Comparison of ENCODE assay signal across 15 cellular contexts in genomic region chr17:80601146-80601545, GRCh38. TPM values are rescaled to one million over a fixed set of nuclear protein-coding genes. Genes with fewer than 3 reads are reported as not detected.
A peak's percentile ranks its signal among the peaks of the same experiment; 100 is the strongest.
DNase-seq lines count a peak whose midpoint lies in the region; ATAC-seq and TF ChIP-seq lines count a peak whose summit lies in the region.
"Had no signal": no experiment of that assay in that cellular context is flagged by ENCODE, and none has a peak within 500 bp of the region (broad histone marks: within the 10 kb centered on the region; RNA-seq: fewer than 3 reads in every experiment).

No MANE protein-coding gene starts in this region.

- H3K4me3 Mint-ChIP-seq in activated naive CD8-positive, alpha-beta T cell treated with anti-CD3 and anti-CD28 coated beads, Interleukin-2, amount 10 ng/mL, durations not matched to agents 7 days and 5 days, result no peak overlapping the region
- H3K4me3 Mint-ChIP-seq in activated naive CD8-positive, alpha-beta T cell treated with anti-CD3 and anti-CD28 coated beads for 36 hours, result no peak overlapping the region
- H3K4me3 Mint-ChIP-seq in glutamatergic neuron (ENCODE audit: unreplicated experiment), result no peak overlapping the region
- H3K4me3 Mint-ChIP-seq in osteocyte (ENCODE audit: unreplicated experiment), result no peak overlapping the region
- H3K4me3 Mint-ChIP-seq: CD14-positive monocyte, H9 had no signal

- no peak overlapping the region for H4K8ac ChIP-seq in neuronal stem cell (ENCODE audit: low read depth, low read length)

- H3K4me2 ChIP-seq in hepatocyte (no peak overlapping the region), neuronal stem cell (ENCODE audit: insufficient read depth, low read length, poor library complexity, severe bottlenecking) (no peak overlapping the region)
- H3K4me2 ChIP-seq: BLaER1 had no signal

- no peak for TF ChIP-seq CTCF in hepatocyte (IDR thresholded peaks at IDR 0.05; ENCODE audit: poor library complexity)
- no peak for TF ChIP-seq CTCF in glutamatergic neuron (IDR thresholded peaks at IDR 0.05; ENCODE audit: partially characterized antibody, unreplicated experiment)
- no peak for TF ChIP-seq CTCF in osteocyte (IDR thresholded peaks at IDR 0.05)

- no peaks in the 10 kb centered on the region for H3K36me3 ChIP-seq in hepatocyte (replicated peaks; ENCODE audit: insufficient read depth, low read depth)
- no peaks in the 10 kb centered on the region for H3K36me3 ChIP-seq in neuronal stem cell (replicated peaks in 1 of 2; ENCODE audit: control insufficient read depth in 2 of 2, insufficient read depth in 2 of 2, low read length in 2 of 2)

- H3K36me3 Mint-ChIP-seq in activated naive CD8-positive, alpha-beta T cell treated with anti-CD3 and anti-CD28 coated beads, Interleukin-2, amount 10 ng/mL, durations not matched to agents 7 days and 5 days, result peaks cover 25% of the 10 kb centered on the region
- peaks cover 36% of the 10 kb centered on the region for H3K36me3 Mint-ChIP-seq in activated naive CD8-positive, alpha-beta T cell treated with anti-CD3 and anti-CD28 coated beads for 36 hours
- H3K36me3 Mint-ChIP-seq in glutamatergic neuron (ENCODE audit: unreplicated experiment) (peaks cover 9% of the 10 kb centered on the region), osteocyte (ENCODE audit: unreplicated experiment) (peaks cover 6% of the 10 kb centered on the region)

- no peak for ATAC-seq in activated naive CD8-positive, alpha-beta T cell treated with anti-CD3 and anti-CD28 coated beads, Interleukin-2, amount 10 ng/mL, durations not matched to agents 7 days and 5 days (ENCODE audit: low read depth)
- ATAC-seq in Right ventricle myocardium superior (ENCODE audit: poor library complexity), result no peak
- ATAC-seq: GM12878 had no signal

- no peak overlapping the region for H3K27ac Mint-ChIP-seq in activated naive CD8-positive, alpha-beta T cell treated with anti-CD3 and anti-CD28 coated beads, Interleukin-2, amount 10 ng/mL, durations not matched to agents 7 days and 5 days
- H3K27ac Mint-ChIP-seq in activated naive CD8-positive, alpha-beta T cell treated with anti-CD3 and anti-CD28 coated beads for 36 hours, result no peak overlapping the region
- no peak overlapping the region for H3K27ac Mint-ChIP-seq in glutamatergic neuron (ENCODE audit: unreplicated experiment)
- no peak overlapping the region for H3K27ac Mint-ChIP-seq in osteocyte (ENCODE audit: unreplicated experiment)
- H3K27ac Mint-ChIP-seq: H9 had no signal

- peak overlapping the region; percentile 21 for H3K23ac ChIP-seq in neuronal stem cell (ENCODE audit: low read depth, low read length, poor library complexity)

- H4K91ac ChIP-seq in neuronal stem cell (ENCODE audit: low read depth, low read length, poor library complexity), result no peak overlapping the region

- no peak overlapping the region for H2BK120ac ChIP-seq in neuronal stem cell (ENCODE audit: low read depth, low read length)

- H3K9me3 Mint-ChIP-seq in activated naive CD8-positive, alpha-beta T cell treated with anti-CD3 and anti-CD28 coated beads, Interleukin-2, amount 10 ng/mL, durations not matched to agents 7 days and 5 days, result no peaks in the 10 kb centered on the region
- peaks cover 3% of the 10 kb centered on the region for H3K9me3 Mint-ChIP-seq in activated naive CD8-positive, alpha-beta T cell treated with anti-CD3 and anti-CD28 coated beads for 36 hours
- H3K9me3 Mint-ChIP-seq in glutamatergic neuron (ENCODE audit: unreplicated experiment), result peaks cover 9% of the 10 kb centered on the region
- H3K9me3 Mint-ChIP-seq in osteocyte (ENCODE audit: unreplicated experiment), result no peaks in the 10 kb centered on the region
- H3K9me3 Mint-ChIP-seq: CD4-positive, alpha-beta memory T cell had no signal

- H3K79me1 ChIP-seq in neuronal stem cell (ENCODE audit: low read depth, low read length), result peaks cover 4% of the 10 kb centered on the region

- H3K14ac ChIP-seq in neuronal stem cell (ENCODE audit: low read length), result no peak overlapping the region

- intact Hi-C loops in Right ventricle myocardium superior (cut with DNase I), result no loop called here

- H2BK15ac ChIP-seq in neuronal stem cell (ENCODE audit: low read length), result no peak overlapping the region

- H3K4ac ChIP-seq in neuronal stem cell (ENCODE audit: low read length), result no peak overlapping the region

- 95% methylated on average over 12 of the region's 12 CpGs for WGBS in hepatocyte (ENCODE audit: low lambda C conversion rate, missing lambda C conversion rate)
- no CpG with 5 or more reads among the region's 12 CpGs for WGBS in neuronal stem cell (ENCODE audit: extremely low coverage in 2 of 2, insufficient read length in 2 of 2, insufficient replicate concordance in 1 of 2), 2 donors

- H4K20me1 ChIP-seq in hepatocyte (ENCODE audit: insufficient read depth, poor library complexity, severe bottlenecking), result no peaks in the 10 kb centered on the region

- H3K27me3 Mint-ChIP-seq in activated naive CD8-positive, alpha-beta T cell treated with anti-CD3 and anti-CD28 coated beads, Interleukin-2, amount 10 ng/mL, durations not matched to agents 7 days and 5 days, result no peaks in the 10 kb centered on the region
- H3K27me3 Mint-ChIP-seq in activated naive CD8-positive, alpha-beta T cell treated with anti-CD3 and anti-CD28 coated beads for 36 hours, result no peaks in the 10 kb centered on the region
- H3K27me3 Mint-ChIP-seq in glutamatergic neuron (ENCODE audit: unreplicated experiment), result peaks cover 6% of the 10 kb centered on the region
- H3K27me3 Mint-ChIP-seq in osteocyte (ENCODE audit: unreplicated experiment), result no peaks in the 10 kb centered on the region
- H3K27me3 Mint-ChIP-seq: CD4-positive, alpha-beta memory T cell had no signal

- no peaks in the 10 kb centered on the region for H3K9me2 ChIP-seq in hepatocyte (replicated peaks; ENCODE audit: insufficient read depth)

- peaks cover 42% of the 10 kb centered on the region for H3K4me1 ChIP-seq in hepatocyte (ENCODE audit: insufficient read depth)
- H3K4me1 ChIP-seq in neuronal stem cell (ENCODE audit: control insufficient read depth in 2 of 2, insufficient read depth in 1 of 2, low read depth in 1 of 2, low read length in 2 of 2), result peaks cover 0 to 7% of the 10 kb centered on the region in 2 donors

- no peak overlapping the region for H2BK12ac ChIP-seq in neuronal stem cell (ENCODE audit: low read length)

- H3K9me3 ChIP-seq in hepatocyte (ENCODE audit: low read depth) (no peaks in the 10 kb centered on the region), neuronal stem cell (replicated peaks in 1 of 2; ENCODE audit: control insufficient read depth in 2 of 2, insufficient read depth in 1 of 2, low read depth in 1 of 2, low read length in 2 of 2) (peaks cover 4 to 15% of the 10 kb centered on the region in 2 donors)

- POLR2A ChIA-PET in activated naive CD8-positive, alpha-beta T cell treated with anti-CD3 and anti-CD28 coated beads, Interleukin-2, amount 10 ng/mL, durations not matched to agents 7 days and 5 days (lab: Charles Lee), result no interaction called here

- H3K27ac ChIP-seq in hepatocyte (peak overlapping the region; percentile 98), neuronal stem cell (replicated peaks; ENCODE audit: low read length) (no peak overlapping the region)
- H3K27ac ChIP-seq: BLaER1 had no signal

- H2AFZ ChIP-seq in hepatocyte, result no peak overlapping the region
- no peak overlapping the region for H2AFZ ChIP-seq in neuronal stem cell (ENCODE audit: low read length)

- peak; percentile 20 for DNase-seq in activated naive CD8-positive, alpha-beta T cell treated with anti-CD3 and anti-CD28 coated beads, Interleukin-2, amount 10 ng/mL, durations not matched to agents 7 days and 5 days
- DNase-seq in activated naive CD8-positive, alpha-beta T cell treated with anti-CD3 and anti-CD28 coated beads for 36 hours, result no peak
- DNase-seq in hepatocyte (ENCODE audit: low spot score), result no peak
- DNase-seq in neuronal stem cell (ENCODE audit: low spot score), result no peak
- no peak for DNase-seq in glutamatergic neuron
- no peak for DNase-seq in osteocyte (ENCODE audit: extremely low spot score, unreplicated experiment)
- DNase-seq in Right ventricle myocardium superior, result no peak
- DNase-seq: 8988T; Calu3; CD4-positive, alpha-beta memory T cell; DMS79 treated with DMSO at 0.1 percent for 48 hours; H9 had no signal

- H3K79me2 ChIP-seq in hepatocyte, result peaks cover 75% of the 10 kb centered on the region

- H3K27me3 ChIP-seq in hepatocyte (no peaks in the 10 kb centered on the region), neuronal stem cell (ENCODE audit: control insufficient read depth in 3 of 3, insufficient read depth in 3 of 3, low read depth in 1 of 3, low read length in 3 of 3) (no peaks in the 10 kb centered on the region)
- H3K27me3 ChIP-seq: BLaER1 had no signal

- H3K18ac ChIP-seq in neuronal stem cell (ENCODE audit: low read length), result peak overlapping the region; percentile 13

- H3K4me3 ChIP-seq in hepatocyte (no peak overlapping the region), neuronal stem cell (ENCODE audit: low read length in 2 of 2) (no peak overlapping the region)
- H3K4me3 ChIP-seq: BLaER1, GM12878 had no signal

- no peak overlapping the region for H2BK5ac ChIP-seq in neuronal stem cell (ENCODE audit: low read length)

- peak overlapping the region; percentile 33 for H3K9ac ChIP-seq in neuronal stem cell (ENCODE audit: low read depth, low read length, poor library complexity)
- H3K9ac ChIP-seq: BLaER1 had no signal

- H2AK5ac ChIP-seq in neuronal stem cell (ENCODE audit: low read depth, low read length), result peak overlapping the region; percentile 28

- H3K4me1 Mint-ChIP-seq in activated naive CD8-positive, alpha-beta T cell treated with anti-CD3 and anti-CD28 coated beads, Interleukin-2, amount 10 ng/mL, durations not matched to agents 7 days and 5 days, result peaks cover 49% of the 10 kb centered on the region
- H3K4me1 Mint-ChIP-seq in activated naive CD8-positive, alpha-beta T cell treated with anti-CD3 and anti-CD28 coated beads for 36 hours, result peaks cover 68% of the 10 kb centered on the region
- peaks cover 28% of the 10 kb centered on the region for H3K4me1 Mint-ChIP-seq in glutamatergic neuron (ENCODE audit: low read depth, unreplicated experiment)
- peaks cover 11% of the 10 kb centered on the region for H3K4me1 Mint-ChIP-seq in osteocyte (ENCODE audit: unreplicated experiment)

RNA-seq across cellular contexts. Expression of gene RPTOR, which starts 56.5 kb away (rescaled TPM):
- total RNA-seq in activated naive CD8-positive, alpha-beta T cell treated with anti-CD3 and anti-CD28 coated beads, Interleukin-2, amount 10 ng/mL, durations not matched to agents 7 days and 5 days, result 10 to 100 TPM; 43.2 to 43.8 TPM
- 10 to 100 TPM; 43.6 to 47.2 TPM for total RNA-seq in activated naive CD8-positive, alpha-beta T cell treated with anti-CD3 and anti-CD28 coated beads for 36 hours
- 11.9 and 20.6 TPM in 2 replicates for total RNA-seq in hepatocyte
- 12.5 and 14.1 TPM in 2 replicates for polyA plus RNA-seq in hepatocyte
- polyA plus RNA-seq in neuronal stem cell (2013, experiment 1 of 2), result 8.8 TPM
- polyA plus RNA-seq in neuronal stem cell (2013, experiment 2 of 2), result 8.6 TPM
- 39.8 TPM for total RNA-seq in glutamatergic neuron (ENCODE audit: unreplicated experiment)
- total RNA-seq in osteocyte, result 36.0 and 37.1 TPM in 2 replicates
- total RNA-seq in Right ventricle myocardium superior, result 19.0 TPM
